8 cellular contexts compared by ENCODE assay signal in genomic region chr14:61280092-61280525, GRCh38. TPM values are rescaled to one million over a fixed set of nuclear protein-coding genes. Genes with fewer than 3 reads are reported as not detected.
A peak's percentile ranks its signal among the peaks of the same experiment; 100 is the strongest.
DNase-seq lines count a peak whose midpoint lies in the region; ATAC-seq and TF ChIP-seq lines count a peak whose summit lies in the region.

No MANE protein-coding gene starts in this region.

- ATAC-seq in activated naive CD8-positive, alpha-beta T cell treated with anti-CD3 and anti-CD28 coated beads, Interleukin-2, amount 50 U/mL, for 24 hours, result peak; percentile 16
- ATAC-seq in HG02759 (IDR thresholded peaks at IDR 0.05; ENCODE audit: unreplicated experiment), result no peak
- ATAC-seq in HG02678 (IDR thresholded peaks at IDR 0.05; ENCODE audit: unreplicated experiment), result no peak

- H3K27me3 ChIP-seq in NT2/D1 (ENCODE audit: insufficient read depth, insufficient read length), result peaks cover 19% of the 10 kb centered on the region
- peaks cover 23% of the 10 kb centered on the region for H3K27me3 ChIP-seq in kidney epithelial cell (ENCODE audit: control insufficient read depth, insufficient read depth, low read length)

- H3K27ac Mint-ChIP-seq in activated naive CD8-positive, alpha-beta T cell treated with anti-CD3 and anti-CD28 coated beads, Interleukin-2, amount 50 U/mL, for 24 hours, result peak overlapping the region; percentile 69

- DNase-seq in NT2/D1 (ENCODE audit: low read depth, low spot score) (no peak), kidney epithelial cell (ENCODE audit: low read depth) (no peak), kidney glomerular epithelial cell (lab: John Stamatoyannopoulos, UW) (no peak), NCI-H2227 treated with DMSO at 0.1 percent for 48 hours (lab: John Stamatoyannopoulos, UW) (no peak)
- DNase-seq in activated naive CD8-positive, alpha-beta T cell treated with anti-CD3 and anti-CD28 coated beads, Interleukin-2, amount 50 U/mL, for 24 hours, result peak; percentile 46
- peak; percentile 31 to 32 for DNase-seq in stimulated activated CD4-positive, alpha-beta T cell treated with anti-CD3 and anti-CD28 coated beads, Interleukin-4, amount 100 ng/mL, for 48 hours (ENCODE audit: low read depth in 2 of 2)

- H3K27me3 Mint-ChIP-seq in activated naive CD8-positive, alpha-beta T cell treated with anti-CD3 and anti-CD28 coated beads, Interleukin-2, amount 50 U/mL, for 24 hours, result peaks cover 12% of the 10 kb centered on the region

- no peak for TF ChIP-seq CTCF in kidney epithelial cell (IDR thresholded peaks at IDR 0.05; ENCODE audit: insufficient read depth, low read length, poor library complexity, severe bottlenecking)

- H3K9me3 ChIP-seq in NT2/D1 (ENCODE audit: insufficient read depth, low read length), result peaks cover 8% of the 10 kb centered on the region; the same call in 1 of the 2 replicates

- H3K36me3 ChIP-seq in NT2/D1 (ENCODE audit: insufficient read depth, insufficient read length, low read length), result no peaks in the 10 kb centered on the region
- H3K36me3 ChIP-seq in kidney epithelial cell (ENCODE audit: control insufficient read depth, insufficient read depth, low read length), result no peaks in the 10 kb centered on the region

- peaks cover 6% of the 10 kb centered on the region for H3K4me1 ChIP-seq in NT2/D1 (ENCODE audit: insufficient read depth, insufficient read length)

- peak overlapping the region; percentile 61 for H3K9ac ChIP-seq in NT2/D1 (ENCODE audit: insufficient read length, low read depth)

- H3K9me3 Mint-ChIP-seq in activated naive CD8-positive, alpha-beta T cell treated with anti-CD3 and anti-CD28 coated beads, Interleukin-2, amount 50 U/mL, for 24 hours, result no peaks in the 10 kb centered on the region

- peaks cover 32% of the 10 kb centered on the region for H3K4me1 Mint-ChIP-seq in activated naive CD8-positive, alpha-beta T cell treated with anti-CD3 and anti-CD28 coated beads, Interleukin-2, amount 50 U/mL, for 24 hours

- peak overlapping the region; percentile 81 for H3K4me3 Mint-ChIP-seq in activated naive CD8-positive, alpha-beta T cell treated with anti-CD3 and anti-CD28 coated beads, Interleukin-2, amount 50 U/mL, for 24 hours

- no peaks in the 10 kb centered on the region for H3K36me3 Mint-ChIP-seq in activated naive CD8-positive, alpha-beta T cell treated with anti-CD3 and anti-CD28 coated beads, Interleukin-2, amount 50 U/mL, for 24 hours (ENCODE audit: low read depth)

- H3K4me3 ChIP-seq in NT2/D1 (ENCODE audit: insufficient read length, low read depth) (peak overlapping the region; percentile 70), kidney epithelial cell (ENCODE audit: low read depth, low read length) (peak overlapping the region; percentile 51)

RNA-seq across cellular contexts. Expression of gene TMEM30B, which starts 1.0 kb away (rescaled TPM):
- total RNA-seq in kidney epithelial cell, result 11.3 and 14.1 TPM in 2 replicates

RNA-seq across cellular contexts. Expression of gene PRKCH, which starts 41.3 kb away (rescaled TPM):
- total RNA-seq in kidney epithelial cell, result 8.4 and 10.5 TPM in 2 replicates

Comparison
In these comparisons a context has a peak if more than half of its experiments do, and no peak if none do; other contexts are left out.
1. DNase-seq: peak in activated naive CD8-positive, alpha-beta T cell treated with anti-CD3 and anti-CD28 coated beads, Interleukin-2, amount 50 U/mL, for 24 hours (single experiment) and stimulated activated CD4-positive, alpha-beta T cell treated with anti-CD3 and anti-CD28 coated beads, Interleukin-4, amount 100 ng/mL, for 48 hours (2 of 2); none in NT2/D1 (single experiment), kidney epithelial cell (single experiment), kidney glomerular epithelial cell (single experiment) and NCI-H2227 treated with DMSO at 0.1 percent for 48 hours (single experiment).